Comparison of ENCODE assay signal across 9 cellular contexts in genomic region chr14:28773917-28774691, GRCh38. TPM values are rescaled to one million over a fixed set of nuclear protein-coding genes. Genes with fewer than 3 reads are reported as not detected.
A peak's percentile ranks its signal among the peaks of the same experiment; 100 is the strongest.
DNase-seq lines count a peak whose midpoint lies in the region; ATAC-seq and TF ChIP-seq lines count a peak whose summit lies in the region.
"Had no signal": no experiment of that assay in that cellular context is flagged by ENCODE, and none has a peak within 500 bp of the region (broad histone marks: within the 10 kb centered on the region; RNA-seq: fewer than 3 reads in every experiment).

No MANE protein-coding gene starts in this region.

- peak overlapping the region; percentile 50; the same call in 1 of the 2 replicates for H3K4me2 ChIP-seq in SK-N-SH

- H3K9ac ChIP-seq in SK-N-SH = no peak overlapping the region

- H3F3A ChIP-seq in SK-N-SH (replicated peaks; ENCODE audit: insufficient read depth) = no peaks in the 10 kb centered on the region

- peak; percentile 42 for TF ChIP-seq CTCF in SK-N-SH (IDR thresholded peaks at IDR 0.05)

- 0 out of 2 replicates have a peak, but pooled peaks cover 3% of the 10 kb centered on the region for H3K9me2 ChIP-seq in SK-N-SH

- peaks cover 4 to 50% (median 10%) of the 10 kb centered on the region in 3 donors for H3K36me3 Mint-ChIP-seq in naive thymus-derived CD8-positive, alpha-beta T cell

- H3K4me1 ChIP-seq in HAP-1 (peaks cover 25% of the 10 kb centered on the region), SK-N-SH (ENCODE audit: control insufficient read depth in 1 of 2, insufficient read depth in 2 of 2, low read depth in 1 of 2, low read length in 1 of 2) (no peaks in the 10 kb centered on the region)

- no peak overlapping the region for H3K4me3 Mint-ChIP-seq in naive thymus-derived CD8-positive, alpha-beta T cell

- DNase-seq in AG08396 (ENCODE audit: low spot score) (peak; percentile 71), HAP-1 (ENCODE audit: low spot score in 2 of 2) (peak in 1 of 2 experiments; percentile 65), SK-N-SH (no peak), DMS114 treated with DMSO at 0.1 percent for 48 hours (lab: John Stamatoyannopoulos, UW; ENCODE audit: unreplicated experiment) (no peak)
- no peak for DNase-seq in naive thymus-derived CD8-positive, alpha-beta T cell

- TF ChIP-seq EP300 in SK-N-SH (IDR thresholded peaks at IDR 0.05; ENCODE audit: borderline replicate concordance in 1 of 2, low read depth in 1 of 2, low read length in 1 of 2) = no peak

- H2AFZ ChIP-seq in SK-N-SH (ENCODE audit: low read depth) = no peak overlapping the region

- no peaks in the 10 kb centered on the region for H4K20me1 ChIP-seq in SK-N-SH (ENCODE audit: insufficient read depth)

- WGBS in SK-N-SH (ENCODE audit: low lambda C conversion rate) = 2% methylated on average over 35 of the region's 46 CpGs

- no peaks in the 10 kb centered on the region for H3K4me1 Mint-ChIP-seq in naive thymus-derived CD8-positive, alpha-beta T cell

- H3K79me2 ChIP-seq in SK-N-SH (ENCODE audit: insufficient read depth) = no peaks in the 10 kb centered on the region

- H3K27me3 Mint-ChIP-seq in naive thymus-derived CD8-positive, alpha-beta T cell = peaks cover 42 to 86% (median 55%) of the 10 kb centered on the region in 5 donors

- H3K27me3 ChIP-seq in HAP-1 (ENCODE audit: low read depth) (no peaks in the 10 kb centered on the region), SK-N-SH (ENCODE audit: insufficient read depth) (peaks cover 57% of the 10 kb centered on the region)

- peak overlapping the region; percentile 21 for H3K4me3 ChIP-seq in HAP-1
- peak overlapping the region in 1 of 2 experiments; percentile 50; a peak in 1 of 4 replicates for H3K4me3 ChIP-seq in SK-N-SH (ENCODE audit: low read depth in 2 of 2, low read length in 1 of 2)
- H3K4me3 ChIP-seq in iPS-18c (ENCODE audit: insufficient read depth, low read depth, low read length) = peak overlapping the region; percentile 46

- peak; percentile 20; the same call in 1 of the 2 replicates for TF ChIP-seq RAD21 in SK-N-SH (IDR thresholded peaks at IDR 0.05; ENCODE audit: low read length)

- H3K27ac Mint-ChIP-seq in naive thymus-derived CD8-positive, alpha-beta T cell = no peak overlapping the region

- peaks cover 0 to 50% (median 33%) of the 10 kb centered on the region in 9 donors for H3K9me3 Mint-ChIP-seq in naive thymus-derived CD8-positive, alpha-beta T cell

- POLR2A ChIA-PET in SK-N-SH (lab: Yijun Ruan, JAX) = no interaction called here
- POLR2A ChIA-PET in naive thymus-derived CD8-positive, alpha-beta T cell (lab: Charles Lee) = no interaction called here

- CTCF ChIA-PET in SK-N-SH (lab: Yijun Ruan, JAX) = interaction anchor here (1.4 to 1.8 kb wide), 3 partner anchors 11 to 22 kb away, joined by 3 to 10 read pairs (median 4); no protein-coding TSS in a partner anchor

- no peak for ATAC-seq in HG03175 (IDR thresholded peaks at IDR 0.05; ENCODE audit: unreplicated experiment)
- no peak for ATAC-seq in GM18909 (IDR thresholded peaks at IDR 0.05; ENCODE audit: poor library complexity, unreplicated experiment)
- ATAC-seq in naive thymus-derived CD8-positive, alpha-beta T cell = no peak
- ATAC-seq: Panc1 had no signal

- H3K36me3 ChIP-seq in HAP-1 (replicated peaks) (no peaks in the 10 kb centered on the region), SK-N-SH (replicated peaks in 1 of 2; ENCODE audit: control insufficient read depth in 1 of 2, insufficient read depth in 2 of 2, low read length in 1 of 2) (no peaks in the 10 kb centered on the region)

- no peaks in the 10 kb centered on the region for H3K9me3 ChIP-seq in HAP-1
- no peaks in the 10 kb centered on the region for H3K9me3 ChIP-seq in SK-N-SH
- peaks cover 2% of the 10 kb centered on the region for H3K9me3 ChIP-seq in iPS-18c (ENCODE audit: control insufficient read depth, insufficient read depth, low read length)

- in situ Hi-C loops in HAP-1 (cut with MboI; ENCODE audit: low sequenced_read_pairs) = loop anchor here (25.0 kb wide), 3 partner anchors 1238 to 1663 kb away; no protein-coding TSS in a partner anchor

- no peak overlapping the region for H3K27ac ChIP-seq in SK-N-SH (ENCODE audit: low read depth in 2 of 2, low read length in 1 of 2)

TF ChIP-seq in SK-N-SH, 30 proteins besides CTCF, POLR2A, EP300 and RAD21:
- TF ChIP-seq ELF1 (IDR thresholded peaks at IDR 0.05) (no peak), MXI1 (IDR thresholded peaks at IDR 0.05; ENCODE audit: low read depth, low read length) (no peak), TEAD4 (IDR thresholded peaks at IDR 0.05; ENCODE audit: borderline replicate concordance, insufficient read depth) (no peak), EZH2phosphoT487 (IDR thresholded peaks at IDR 0.05; ENCODE audit: borderline replicate concordance, low read depth) (peak; percentile 51; the same call in 1 of the 2 replicates), JUND (IDR thresholded peaks at IDR 0.05) (no peak), USF1 (IDR thresholded peaks at IDR 0.05; ENCODE audit: borderline replicate concordance, low read depth) (no peak), GATA2 (CRISPR knock-in tag; IDR thresholded peaks at IDR 0.05) (no peak), FOXJ3 (CRISPR knock-in tag; IDR thresholded peaks at IDR 0.05) (no peak), RFX5 (IDR thresholded peaks at IDR 0.05; ENCODE audit: low read length) (no peak)
TF ChIP-seq in SK-N-SH: peak in this region for 1.

RNA-seq across cellular contexts. Expression of gene FOXG1, which starts 7.5 kb away (rescaled TPM):
- polyA plus RNA-seq in SK-N-SH (2012; rRNA removed) = not detected in 2 replicates
- polyA plus RNA-seq in SK-N-SH (2012; cell fraction: cytosol; rRNA removed) = not detected in 2 replicates
- not detected in 2 replicates for polyA plus RNA-seq in SK-N-SH (2012; cell fraction: nucleus; rRNA removed)
- not detected for total RNA-seq in naive thymus-derived CD8-positive, alpha-beta T cell
- polyA plus RNA-seq in naive thymus-derived CD8-positive, alpha-beta T cell = not detected
